1 cellular context compared by ENCODE assay signal in the genomic region with DNA sequence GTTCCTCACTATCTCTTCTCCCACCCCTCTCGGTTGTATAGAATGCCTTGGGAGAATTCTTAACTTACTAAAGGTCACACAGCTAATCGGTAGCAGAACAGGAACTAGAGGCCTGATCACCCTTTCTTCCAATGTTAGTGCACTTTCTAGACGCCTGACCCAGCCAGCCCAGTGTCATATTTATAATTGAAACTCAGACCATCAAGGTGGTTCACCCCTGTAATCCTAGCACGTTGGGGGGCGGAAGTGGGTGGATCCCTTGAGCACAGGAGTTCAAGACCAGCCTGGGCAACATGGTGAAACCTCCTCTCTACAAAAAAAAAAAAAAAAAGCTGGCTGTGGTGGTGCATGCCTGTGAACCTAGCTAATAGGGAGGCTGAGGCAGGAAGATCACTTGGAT.
TF ChIP-seq lines count a peak whose summit lies in the region.

No MANE protein-coding gene starts in this region.

TF ChIP-seq in GM23338, 12 proteins besides CTCF, POLR2A, EP300 and RAD21 (continued from another document):
- TF ChIP-seq, protein P1, sequence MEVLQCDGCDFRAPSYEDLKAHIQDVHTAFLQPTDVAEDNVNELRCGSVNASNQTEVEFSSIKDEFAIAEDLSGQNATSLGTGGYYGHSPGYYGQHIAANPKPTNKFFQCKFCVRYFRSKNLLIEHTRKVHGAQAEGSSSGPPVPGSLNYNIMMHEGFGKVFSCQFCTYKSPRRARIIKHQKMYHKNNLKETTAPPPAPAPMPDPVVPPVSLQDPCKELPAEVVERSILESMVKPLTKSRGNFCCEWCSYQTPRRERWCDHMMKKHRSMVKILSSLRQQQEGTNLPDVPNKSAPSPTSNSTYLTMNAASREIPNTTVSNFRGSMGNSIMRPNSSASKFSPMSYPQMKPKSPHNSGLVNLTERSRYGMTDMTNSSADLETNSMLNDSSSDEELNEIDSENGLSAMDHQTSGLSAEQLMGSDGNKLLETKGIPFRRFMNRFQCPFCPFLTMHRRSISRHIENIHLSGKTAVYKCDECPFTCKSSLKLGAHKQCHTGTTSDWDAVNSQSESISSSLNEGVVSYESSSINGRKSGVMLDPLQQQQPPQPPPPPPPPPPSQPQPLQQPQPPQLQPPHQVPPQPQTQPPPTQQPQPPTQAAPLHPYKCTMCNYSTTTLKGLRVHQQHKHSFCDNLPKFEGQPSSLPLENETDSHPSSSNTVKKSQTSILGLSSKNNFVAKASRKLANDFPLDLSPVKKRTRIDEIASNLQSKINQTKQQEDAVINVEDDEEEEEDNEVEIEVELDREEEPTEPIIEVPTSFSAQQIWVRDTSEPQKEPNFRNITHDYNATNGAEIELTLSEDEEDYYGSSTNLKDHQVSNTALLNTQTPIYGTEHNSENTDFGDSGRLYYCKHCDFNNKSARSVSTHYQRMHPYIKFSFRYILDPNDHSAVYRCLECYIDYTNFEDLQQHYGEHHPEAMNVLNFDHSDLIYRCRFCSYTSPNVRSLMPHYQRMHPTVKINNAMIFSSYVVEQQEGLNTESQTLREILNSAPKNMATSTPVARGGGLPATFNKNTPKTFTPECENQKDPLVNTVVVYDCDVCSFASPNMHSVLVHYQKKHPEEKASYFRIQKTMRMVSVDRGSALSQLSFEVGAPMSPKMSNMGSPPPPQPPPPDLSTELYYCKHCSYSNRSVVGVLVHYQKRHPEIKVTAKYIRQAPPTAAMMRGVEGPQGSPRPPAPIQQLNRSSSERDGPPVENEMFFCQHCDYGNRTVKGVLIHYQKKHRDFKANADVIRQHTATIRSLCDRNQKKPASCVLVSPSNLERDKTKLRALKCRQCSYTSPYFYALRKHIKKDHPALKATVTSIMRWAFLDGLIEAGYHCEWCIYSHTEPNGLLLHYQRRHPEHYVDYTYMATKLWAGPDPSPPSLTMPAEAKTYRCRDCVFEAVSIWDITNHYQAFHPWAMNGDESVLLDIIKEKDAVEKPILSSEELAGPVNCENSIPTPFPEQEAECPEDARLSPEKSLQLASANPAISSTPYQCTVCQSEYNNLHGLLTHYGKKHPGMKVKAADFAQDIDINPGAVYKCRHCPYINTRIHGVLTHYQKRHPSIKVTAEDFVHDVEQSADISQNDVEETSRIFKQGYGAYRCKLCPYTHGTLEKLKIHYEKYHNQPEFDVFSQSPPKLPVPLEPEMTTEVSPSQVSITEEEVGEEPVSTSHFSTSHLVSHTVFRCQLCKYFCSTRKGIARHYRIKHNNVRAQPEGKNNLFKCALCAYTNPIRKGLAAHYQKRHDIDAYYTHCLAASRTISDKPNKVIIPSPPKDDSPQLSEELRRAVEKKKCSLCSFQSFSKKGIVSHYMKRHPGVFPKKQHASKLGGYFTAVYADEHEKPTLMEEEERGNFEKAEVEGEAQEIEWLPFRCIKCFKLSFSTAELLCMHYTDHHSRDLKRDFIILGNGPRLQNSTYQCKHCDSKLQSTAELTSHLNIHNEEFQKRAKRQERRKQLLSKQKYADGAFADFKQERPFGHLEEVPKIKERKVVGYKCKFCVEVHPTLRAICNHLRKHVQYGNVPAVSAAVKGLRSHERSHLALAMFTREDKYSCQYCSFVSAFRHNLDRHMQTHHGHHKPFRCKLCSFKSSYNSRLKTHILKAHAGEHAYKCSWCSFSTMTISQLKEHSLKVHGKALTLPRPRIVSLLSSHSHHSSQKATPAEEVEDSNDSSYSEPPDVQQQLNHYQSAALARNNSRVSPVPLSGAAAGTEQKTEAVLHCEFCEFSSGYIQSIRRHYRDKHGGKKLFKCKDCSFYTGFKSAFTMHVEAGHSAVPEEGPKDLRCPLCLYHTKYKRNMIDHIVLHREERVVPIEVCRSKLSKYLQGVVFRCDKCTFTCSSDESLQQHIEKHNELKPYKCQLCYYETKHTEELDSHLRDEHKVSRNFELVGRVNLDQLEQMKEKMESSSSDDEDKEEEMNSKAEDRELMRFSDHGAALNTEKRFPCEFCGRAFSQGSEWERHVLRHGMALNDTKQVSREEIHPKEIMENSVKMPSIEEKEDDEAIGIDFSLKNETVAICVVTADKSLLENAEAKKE (CRISPR knock-in tag; IDR thresholded peaks at IDR 0.05) = no peak
- TF ChIP-seq STAT1 (IDR thresholded peaks at IDR 0.05; ENCODE audit: unreplicated experiment) = no peak
- no peak for TF ChIP-seq CREB1 (CRISPR knock-in tag; IDR thresholded peaks at IDR 0.05; ENCODE audit: low read depth)
- TF ChIP-seq JUNB (IDR thresholded peaks at IDR 0.05; ENCODE audit: unreplicated experiment) = no peak
- TF ChIP-seq ZNF331 (CRISPR knock-in tag; IDR thresholded peaks at IDR 0.05; ENCODE audit: low read depth) = no peak
- TF ChIP-seq POLR2AphosphoS5 (IDR thresholded peaks at IDR 0.05; ENCODE audit: low read depth) = no peak
- no peak for TF ChIP-seq EZH2 (IDR thresholded peaks at IDR 0.05; ENCODE audit: low read depth, unreplicated experiment)
